ENCODE assay signal across 2 cellular contexts in the genomic region with DNA sequence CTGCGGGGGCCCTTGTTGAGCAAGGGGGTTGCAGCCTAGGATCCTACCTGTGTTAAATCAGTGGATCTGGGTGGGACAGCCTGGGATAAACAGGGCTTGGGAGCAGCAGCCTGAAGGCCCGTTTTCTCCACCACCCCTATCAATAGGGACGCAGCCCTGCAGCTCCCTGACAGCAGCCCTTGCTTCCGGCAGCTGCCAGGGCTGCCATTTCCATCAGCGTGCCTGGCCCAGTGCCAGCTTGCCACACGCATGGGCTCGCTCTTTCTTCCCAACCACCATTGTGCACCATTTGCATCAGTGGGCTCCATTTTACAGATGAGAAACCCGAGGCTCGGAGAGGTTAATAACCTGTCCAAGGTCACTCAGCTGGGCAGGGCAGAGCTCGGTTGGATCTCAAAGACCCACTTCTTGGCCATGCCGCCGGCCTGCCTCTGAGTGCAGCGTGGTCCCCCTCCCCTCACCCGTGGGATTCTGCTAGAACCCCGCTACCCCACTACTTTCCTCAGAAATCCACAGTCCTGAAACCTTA.
TF ChIP-seq lines count a peak whose summit lies in the region.

No MANE protein-coding gene starts in this region.

TF ChIP-seq in SK-N-SH, 30 proteins besides CTCF, POLR2A, EP300 and RAD21:
- TF ChIP-seq JUND (IDR thresholded peaks at IDR 0.05) (no peak), NFIC (IDR thresholded peaks at IDR 0.05; ENCODE audit: borderline replicate concordance) (peak; percentile 12; the same call in 1 of the 2 replicates)

TF ChIP-seq in SK-N-SH treated with all-trans-retinoic acid at 6 μM for 48 hours, 23 proteins besides CTCF, POLR2A, EP300 and RAD21:
- TF ChIP-seq TOX (CRISPR knock-in tag; IDR thresholded peaks at IDR 0.05; ENCODE audit: borderline replicate concordance) (no peak), ISL1 (CRISPR knock-in tag; IDR thresholded peaks at IDR 0.05) (no peak), TCF4 (CRISPR knock-in tag; IDR thresholded peaks at IDR 0.05; ENCODE audit: borderline replicate concordance) (no peak), OSR1 (CRISPR knock-in tag; IDR thresholded peaks at IDR 0.05) (no peak)
- TF ChIP-seq, protein P1, sequence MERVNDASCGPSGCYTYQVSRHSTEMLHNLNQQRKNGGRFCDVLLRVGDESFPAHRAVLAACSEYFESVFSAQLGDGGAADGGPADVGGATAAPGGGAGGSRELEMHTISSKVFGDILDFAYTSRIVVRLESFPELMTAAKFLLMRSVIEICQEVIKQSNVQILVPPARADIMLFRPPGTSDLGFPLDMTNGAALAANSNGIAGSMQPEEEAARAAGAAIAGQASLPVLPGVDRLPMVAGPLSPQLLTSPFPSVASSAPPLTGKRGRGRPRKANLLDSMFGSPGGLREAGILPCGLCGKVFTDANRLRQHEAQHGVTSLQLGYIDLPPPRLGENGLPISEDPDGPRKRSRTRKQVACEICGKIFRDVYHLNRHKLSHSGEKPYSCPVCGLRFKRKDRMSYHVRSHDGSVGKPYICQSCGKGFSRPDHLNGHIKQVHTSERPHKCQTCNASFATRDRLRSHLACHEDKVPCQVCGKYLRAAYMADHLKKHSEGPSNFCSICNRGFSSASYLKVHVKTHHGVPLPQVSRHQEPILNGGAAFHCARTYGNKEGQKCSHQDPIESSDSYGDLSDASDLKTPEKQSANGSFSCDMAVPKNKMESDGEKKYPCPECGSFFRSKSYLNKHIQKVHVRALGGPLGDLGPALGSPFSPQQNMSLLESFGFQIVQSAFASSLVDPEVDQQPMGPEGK (CRISPR knock-in tag; IDR thresholded peaks at IDR 0.05; ENCODE audit: borderline replicate concordance): no peak
- TF ChIP-seq, protein P2, sequence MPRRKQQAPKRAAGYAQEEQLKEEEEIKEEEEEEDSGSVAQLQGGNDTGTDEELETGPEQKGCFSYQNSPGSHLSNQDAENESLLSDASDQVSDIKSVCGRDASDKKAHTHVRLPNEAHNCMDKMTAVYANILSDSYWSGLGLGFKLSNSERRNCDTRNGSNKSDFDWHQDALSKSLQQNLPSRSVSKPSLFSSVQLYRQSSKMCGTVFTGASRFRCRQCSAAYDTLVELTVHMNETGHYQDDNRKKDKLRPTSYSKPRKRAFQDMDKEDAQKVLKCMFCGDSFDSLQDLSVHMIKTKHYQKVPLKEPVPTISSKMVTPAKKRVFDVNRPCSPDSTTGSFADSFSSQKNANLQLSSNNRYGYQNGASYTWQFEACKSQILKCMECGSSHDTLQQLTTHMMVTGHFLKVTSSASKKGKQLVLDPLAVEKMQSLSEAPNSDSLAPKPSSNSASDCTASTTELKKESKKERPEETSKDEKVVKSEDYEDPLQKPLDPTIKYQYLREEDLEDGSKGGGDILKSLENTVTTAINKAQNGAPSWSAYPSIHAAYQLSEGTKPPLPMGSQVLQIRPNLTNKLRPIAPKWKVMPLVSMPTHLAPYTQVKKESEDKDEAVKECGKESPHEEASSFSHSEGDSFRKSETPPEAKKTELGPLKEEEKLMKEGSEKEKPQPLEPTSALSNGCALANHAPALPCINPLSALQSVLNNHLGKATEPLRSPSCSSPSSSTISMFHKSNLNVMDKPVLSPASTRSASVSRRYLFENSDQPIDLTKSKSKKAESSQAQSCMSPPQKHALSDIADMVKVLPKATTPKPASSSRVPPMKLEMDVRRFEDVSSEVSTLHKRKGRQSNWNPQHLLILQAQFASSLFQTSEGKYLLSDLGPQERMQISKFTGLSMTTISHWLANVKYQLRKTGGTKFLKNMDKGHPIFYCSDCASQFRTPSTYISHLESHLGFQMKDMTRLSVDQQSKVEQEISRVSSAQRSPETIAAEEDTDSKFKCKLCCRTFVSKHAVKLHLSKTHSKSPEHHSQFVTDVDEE (CRISPR knock-in tag; IDR thresholded peaks at IDR 0.05): no peak
